1 cellular context compared by ENCODE assay signal in the genomic region with DNA sequence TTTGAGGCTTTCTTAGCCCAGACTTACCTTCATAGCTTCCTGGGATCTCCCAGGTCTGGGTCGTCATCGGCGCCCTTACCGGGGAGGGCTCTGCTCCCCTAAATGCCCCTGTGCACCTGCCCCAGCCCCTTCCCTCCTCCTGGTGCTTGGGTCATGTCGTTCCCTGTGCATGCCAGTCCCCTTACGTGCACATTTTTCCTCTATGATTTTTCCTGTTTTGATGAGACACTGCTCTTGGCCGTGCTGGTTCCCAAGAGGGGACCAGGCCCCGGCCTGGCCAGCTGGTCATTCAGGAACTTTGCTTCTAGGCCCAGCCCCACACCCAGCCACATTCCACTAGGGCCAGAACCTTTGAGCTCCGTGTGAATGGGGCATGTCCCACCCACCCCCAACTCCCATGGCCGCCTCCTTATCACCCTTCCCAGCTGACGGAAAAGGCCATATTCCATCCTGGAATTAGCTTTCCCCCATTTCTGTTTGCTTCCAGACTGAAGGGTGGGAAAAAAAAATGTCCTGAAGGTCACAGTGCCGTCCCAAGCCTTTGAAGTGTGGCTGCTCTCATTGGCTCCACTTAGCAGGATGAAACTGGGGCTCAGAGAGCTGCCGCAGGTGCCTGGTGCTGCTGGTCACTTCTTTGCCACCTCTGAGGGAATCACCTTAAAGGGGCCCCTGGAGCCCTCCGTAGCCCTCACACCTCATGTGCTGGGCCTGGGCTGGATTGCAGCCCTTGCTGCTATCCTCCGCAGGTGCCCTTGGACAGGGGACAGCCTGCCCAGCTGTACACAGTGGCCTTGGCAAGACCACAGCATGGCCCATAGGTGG.
TF ChIP-seq lines count a peak whose summit lies in the region.

No MANE protein-coding gene starts in this region.

TF ChIP-seq in HepG2, 621 proteins besides CTCF, POLR2A, EP300 and RAD21 (continued from another document and continues in another):
- no peak for TF ChIP-seq STAT6 (CRISPR knock-in tag; IDR thresholded peaks at IDR 0.05; ENCODE audit: borderline replicate concordance)
- TF ChIP-seq GZF1 (CRISPR knock-in tag; IDR thresholded peaks at IDR 0.05): no peak
- no peak for TF ChIP-seq ZNF136 (CRISPR knock-in tag; IDR thresholded peaks at IDR 0.05; ENCODE audit: low read depth)
- peak; percentile 47; the same call in 1 of the 2 replicates for TF ChIP-seq TOE1 (CRISPR knock-in tag; IDR thresholded peaks at IDR 0.05)
- TF ChIP-seq, protein P1, sequence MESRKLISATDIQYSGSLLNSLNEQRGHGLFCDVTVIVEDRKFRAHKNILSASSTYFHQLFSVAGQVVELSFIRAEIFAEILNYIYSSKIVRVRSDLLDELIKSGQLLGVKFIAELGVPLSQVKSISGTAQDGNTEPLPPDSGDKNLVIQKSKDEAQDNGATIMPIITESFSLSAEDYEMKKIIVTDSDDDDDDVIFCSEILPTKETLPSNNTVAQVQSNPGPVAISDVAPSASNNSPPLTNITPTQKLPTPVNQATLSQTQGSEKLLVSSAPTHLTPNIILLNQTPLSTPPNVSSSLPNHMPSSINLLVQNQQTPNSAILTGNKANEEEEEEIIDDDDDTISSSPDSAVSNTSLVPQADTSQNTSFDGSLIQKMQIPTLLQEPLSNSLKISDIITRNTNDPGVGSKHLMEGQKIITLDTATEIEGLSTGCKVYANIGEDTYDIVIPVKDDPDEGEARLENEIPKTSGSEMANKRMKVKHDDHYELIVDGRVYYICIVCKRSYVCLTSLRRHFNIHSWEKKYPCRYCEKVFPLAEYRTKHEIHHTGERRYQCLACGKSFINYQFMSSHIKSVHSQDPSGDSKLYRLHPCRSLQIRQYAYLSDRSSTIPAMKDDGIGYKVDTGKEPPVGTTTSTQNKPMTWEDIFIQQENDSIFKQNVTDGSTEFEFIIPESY (CRISPR knock-in tag; IDR thresholded peaks at IDR 0.05): peak; percentile 58; the same call in 1 of the 2 replicates
- no peak for TF ChIP-seq ZFP82 (CRISPR knock-in tag; IDR thresholded peaks at IDR 0.05; ENCODE audit: borderline replicate concordance)
- TF ChIP-seq ZNF354B (CRISPR knock-in tag; IDR thresholded peaks at IDR 0.05): 0 out of 2 replicates have a peak, but pooled peaks have one; percentile 11
- TF ChIP-seq ZNF460 (CRISPR knock-in tag; IDR thresholded peaks at IDR 0.05; ENCODE audit: borderline replicate concordance): no peak
- TF ChIP-seq, protein P2, sequence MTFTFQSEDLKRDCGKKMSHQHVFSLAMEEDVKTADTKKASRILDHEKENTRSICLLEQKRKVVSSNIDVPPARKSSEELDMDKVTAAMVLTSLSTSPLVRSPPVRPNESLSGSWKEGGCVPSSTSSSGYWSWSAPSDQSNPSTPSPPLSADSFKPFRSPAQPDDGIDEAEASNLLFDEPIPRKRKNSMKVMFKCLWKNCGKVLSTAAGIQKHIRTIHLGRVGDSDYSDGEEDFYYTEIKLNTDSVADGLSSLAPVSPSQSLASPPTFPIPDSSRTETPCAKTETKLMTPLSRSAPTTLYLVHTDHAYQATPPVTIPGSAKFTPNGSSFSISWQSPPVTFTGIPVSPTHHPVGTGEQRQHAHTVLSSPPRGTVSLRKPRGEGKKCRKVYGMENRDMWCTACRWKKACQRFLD (CRISPR knock-in tag; IDR thresholded peaks at IDR 0.05; ENCODE audit: borderline replicate concordance): no peak
- no peak for TF ChIP-seq ZFP36 (IDR thresholded peaks at IDR 0.05; ENCODE audit: borderline replicate concordance, low read depth, low read length, partially characterized antibody)
- TF ChIP-seq, protein P3, sequence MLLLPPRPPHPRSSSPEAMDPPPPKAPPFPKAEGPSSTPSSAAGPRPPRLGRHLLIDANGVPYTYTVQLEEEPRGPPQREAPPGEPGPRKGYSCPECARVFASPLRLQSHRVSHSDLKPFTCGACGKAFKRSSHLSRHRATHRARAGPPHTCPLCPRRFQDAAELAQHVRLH (CRISPR knock-in tag; IDR thresholded peaks at IDR 0.05; ENCODE audit: borderline replicate concordance, low read depth): peak; percentile 22; the same call in 1 of the 2 replicates
- TF ChIP-seq PAF1 (CRISPR knock-in tag; IDR thresholded peaks at IDR 0.05): no peak
- peak; percentile 75; the same call in 1 of the 2 replicates for TF ChIP-seq ZBTB7A (CRISPR knock-in tag; IDR thresholded peaks at IDR 0.05)
- TF ChIP-seq, protein P4, sequence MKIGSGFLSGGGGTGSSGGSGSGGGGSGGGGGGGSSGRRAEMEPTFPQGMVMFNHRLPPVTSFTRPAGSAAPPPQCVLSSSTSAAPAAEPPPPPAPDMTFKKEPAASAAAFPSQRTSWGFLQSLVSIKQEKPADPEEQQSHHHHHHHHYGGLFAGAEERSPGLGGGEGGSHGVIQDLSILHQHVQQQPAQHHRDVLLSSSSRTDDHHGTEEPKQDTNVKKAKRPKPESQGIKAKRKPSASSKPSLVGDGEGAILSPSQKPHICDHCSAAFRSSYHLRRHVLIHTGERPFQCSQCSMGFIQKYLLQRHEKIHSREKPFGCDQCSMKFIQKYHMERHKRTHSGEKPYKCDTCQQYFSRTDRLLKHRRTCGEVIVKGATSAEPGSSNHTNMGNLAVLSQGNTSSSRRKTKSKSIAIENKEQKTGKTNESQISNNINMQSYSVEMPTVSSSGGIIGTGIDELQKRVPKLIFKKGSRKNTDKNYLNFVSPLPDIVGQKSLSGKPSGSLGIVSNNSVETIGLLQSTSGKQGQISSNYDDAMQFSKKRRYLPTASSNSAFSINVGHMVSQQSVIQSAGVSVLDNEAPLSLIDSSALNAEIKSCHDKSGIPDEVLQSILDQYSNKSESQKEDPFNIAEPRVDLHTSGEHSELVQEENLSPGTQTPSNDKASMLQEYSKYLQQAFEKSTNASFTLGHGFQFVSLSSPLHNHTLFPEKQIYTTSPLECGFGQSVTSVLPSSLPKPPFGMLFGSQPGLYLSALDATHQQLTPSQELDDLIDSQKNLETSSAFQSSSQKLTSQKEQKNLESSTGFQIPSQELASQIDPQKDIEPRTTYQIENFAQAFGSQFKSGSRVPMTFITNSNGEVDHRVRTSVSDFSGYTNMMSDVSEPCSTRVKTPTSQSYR (CRISPR knock-in tag; IDR thresholded peaks at IDR 0.05; ENCODE audit: borderline replicate concordance): peak; percentile 76; the same call in 1 of the 2 replicates
- TF ChIP-seq KDM5B (CRISPR knock-in tag; IDR thresholded peaks at IDR 0.05; ENCODE audit: borderline replicate concordance): no peak
- TF ChIP-seq, protein P5, sequence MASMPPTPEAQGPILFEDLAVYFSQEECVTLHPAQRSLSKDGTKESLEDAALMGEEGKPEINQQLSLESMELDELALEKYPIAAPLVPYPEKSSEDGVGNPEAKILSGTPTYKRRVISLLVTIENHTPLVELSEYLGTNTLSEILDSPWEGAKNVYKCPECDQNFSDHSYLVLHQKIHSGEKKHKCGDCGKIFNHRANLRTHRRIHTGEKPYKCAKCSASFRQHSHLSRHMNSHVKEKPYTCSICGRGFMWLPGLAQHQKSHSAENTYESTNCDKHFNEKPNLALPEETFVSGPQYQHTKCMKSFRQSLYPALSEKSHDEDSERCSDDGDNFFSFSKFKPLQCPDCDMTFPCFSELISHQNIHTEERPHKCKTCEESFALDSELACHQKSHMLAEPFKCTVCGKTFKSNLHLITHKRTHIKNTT (CRISPR knock-in tag; IDR thresholded peaks at IDR 0.05): no peak
- no peak for TF ChIP-seq NFE2L2 (IDR thresholded peaks at IDR 0.05; ENCODE audit: low read length)
- TF ChIP-seq ZNF207 (IDR thresholded peaks at IDR 0.05; ENCODE audit: borderline replicate concordance): no peak
- 0 out of 2 replicates have a peak, but pooled peaks have one; percentile 50 for TF ChIP-seq SOX13 (IDR thresholded peaks at IDR 0.05)
- TF ChIP-seq SOX13 (CRISPR knock-in tag; conservative IDR thresholded peaks at IDR 0.05 in 1 of 2, IDR thresholded peaks at IDR 0.05 in 1 of 2): peak in 1 of 2 experiments; percentile 84; a peak in 2 of 4 replicates
- TF ChIP-seq AHR (CRISPR knock-in tag; IDR thresholded peaks at IDR 0.05): 0 out of 2 replicates have a peak, but pooled peaks have one; percentile 12
- no peak for TF ChIP-seq SRY (CRISPR knock-in tag; IDR thresholded peaks at IDR 0.05)
- peak; percentile 90 for TF ChIP-seq SKI (IDR thresholded peaks at IDR 0.05; ENCODE audit: partially characterized antibody)
- TF ChIP-seq RFX5 (IDR thresholded peaks at IDR 0.05; ENCODE audit: low read depth, low read length): peak; percentile 33; the same call in 1 of the 2 replicates
- TF ChIP-seq ZNF740 (CRISPR knock-in tag; IDR thresholded peaks at IDR 0.05): no peak
- TF ChIP-seq MAFG (CRISPR knock-in tag; IDR thresholded peaks at IDR 0.05): no peak
- no peak for TF ChIP-seq ZNF713 (CRISPR knock-in tag; IDR thresholded peaks at IDR 0.05)
- TF ChIP-seq CSRNP1 (CRISPR knock-in tag; IDR thresholded peaks at IDR 0.05): no peak
- no peak for TF ChIP-seq ZNF850 (CRISPR knock-in tag; conservative IDR thresholded peaks at IDR 0.05)
- TF ChIP-seq, protein P6, sequence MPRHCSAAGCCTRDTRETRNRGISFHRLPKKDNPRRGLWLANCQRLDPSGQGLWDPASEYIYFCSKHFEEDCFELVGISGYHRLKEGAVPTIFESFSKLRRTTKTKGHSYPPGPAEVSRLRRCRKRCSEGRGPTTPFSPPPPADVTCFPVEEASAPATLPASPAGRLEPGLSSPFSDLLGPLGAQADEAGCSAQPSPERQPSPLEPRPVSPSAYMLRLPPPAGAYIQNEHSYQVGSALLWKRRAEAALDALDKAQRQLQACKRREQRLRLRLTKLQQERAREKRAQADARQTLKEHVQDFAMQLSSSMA (CRISPR knock-in tag; IDR thresholded peaks at IDR 0.05): no peak
- TF ChIP-seq SMAD1 (CRISPR knock-in tag; IDR thresholded peaks at IDR 0.05; ENCODE audit: borderline replicate concordance, low read depth): no peak
- TF ChIP-seq EEA1 (CRISPR knock-in tag; IDR thresholded peaks at IDR 0.05; ENCODE audit: borderline replicate concordance): no peak
- TF ChIP-seq KDM6A (CRISPR knock-in tag; IDR thresholded peaks at IDR 0.05; ENCODE audit: low read depth): peak; percentile 54
- peak in 1 of 2 experiments; percentile 4; a peak in 1 of 4 replicates for TF ChIP-seq KLF16 (CRISPR knock-in tag; IDR thresholded peaks at IDR 0.05)
- peak; percentile 96 for TF ChIP-seq TBX3 (IDR thresholded peaks at IDR 0.05; ENCODE audit: borderline replicate concordance)
- peak; percentile 6; the same call in 1 of the 2 replicates for TF ChIP-seq LCORL (IDR thresholded peaks at IDR 0.05)
- peak; percentile 75; the same call in 1 of the 2 replicates for TF ChIP-seq LCORL (CRISPR knock-in tag; IDR thresholded peaks at IDR 0.05)
- TF ChIP-seq ZNF441 (CRISPR knock-in tag; IDR thresholded peaks at IDR 0.05; ENCODE audit: borderline replicate concordance): peak; percentile 57; the same call in 1 of the 2 replicates
- TF ChIP-seq ZFY (CRISPR knock-in tag; IDR thresholded peaks at IDR 0.05): peak; percentile 79
- no peak; the same call in 1 of the 2 replicates for TF ChIP-seq ARHGAP35 (CRISPR knock-in tag; IDR thresholded peaks at IDR 0.05; ENCODE audit: borderline replicate concordance)
- TF ChIP-seq JUN (CRISPR knock-in tag; IDR thresholded peaks at IDR 0.05): peak; percentile 76; the same call in 1 of the 2 replicates
- TF ChIP-seq SP5 (CRISPR knock-in tag; IDR thresholded peaks at IDR 0.05; ENCODE audit: borderline replicate concordance, low read depth): peak; percentile 94
- peak; percentile 79 for TF ChIP-seq ARNTL (CRISPR knock-in tag; IDR thresholded peaks at IDR 0.05)
- 0 out of 2 replicates have a peak, but pooled peaks have one; percentile 42 for TF ChIP-seq POLR2G (IDR thresholded peaks at IDR 0.05; ENCODE audit: low read depth, low read length)
- no peak for TF ChIP-seq ZNF550 (CRISPR knock-in tag; IDR thresholded peaks at IDR 0.05; ENCODE audit: borderline replicate concordance)
- TF ChIP-seq ZNF589 (CRISPR knock-in tag; conservative IDR thresholded peaks at IDR 0.05): no peak; the same call in 1 of the 2 replicates
- TF ChIP-seq RBM22 (optimal IDR thresholded peaks at IDR 0.05; ENCODE audit: low read length): no peak
